ENCODE assay signal across 25 cellular contexts in genomic region chr6:12791371-12791770, GRCh38.
DNase-seq lines count a peak whose midpoint lies in the region; ATAC-seq, FAIRE-seq and TF ChIP-seq lines count a peak whose summit lies in the region.
"Had no signal": no experiment of that assay in that cellular context is flagged by ENCODE, and none has a peak within 500 bp of the region (broad histone marks: within the 10 kb centered on the region; RNA-seq: fewer than 3 reads in every experiment).

No MANE protein-coding gene starts in this region.

- no peak for FAIRE-seq in bronchial epithelial cell (lab: Jason Lieb, UNC)
- FAIRE-seq: GM19239, H54 had no signal

- ATAC-seq in GM18519 (IDR thresholded peaks at IDR 0.05; ENCODE audit: low FRiP score, unreplicated experiment) (no peak), GM18498 (IDR thresholded peaks at IDR 0.05; ENCODE audit: unreplicated experiment) (no peak)
- ATAC-seq: PC-3, SK-N-SH treated with all-trans-retinoic acid at 6 μM for 48 hours had no signal

- no peaks in the 10 kb centered on the region for H3K36me3 ChIP-seq in bronchial epithelial cell (ENCODE audit: control insufficient read depth, insufficient read depth, low read length)
- H3K36me3 ChIP-seq: BLaER1 had no signal

- no peaks in the 10 kb centered on the region for H3K27me3 ChIP-seq in bronchial epithelial cell (ENCODE audit: control insufficient read depth, insufficient read depth, low read length)
- H3K27me3 ChIP-seq: BLaER1 had no signal

- H3K4me3 ChIP-seq in bronchial epithelial cell (ENCODE audit: low read depth, low read length), result no peak overlapping the region
- H3K4me3 ChIP-seq: BLaER1 had no signal

- no peak for TF ChIP-seq CTCF in bronchial epithelial cell (IDR thresholded peaks at IDR 0.05; ENCODE audit: insufficient read depth, low read length, severe bottlenecking)

- peak; percentile 40 for DNase-seq in AG08395 (ENCODE audit: low spot score)
- peak; percentile 61 for DNase-seq in EL
- DNase-seq in M059J (ENCODE audit: low read depth), result peak; percentile 26
- peak; percentile 75 for DNase-seq in bronchial epithelial cell (ENCODE audit: low read depth)
- no peak for DNase-seq in activated gamma-delta T cell treated with Interleukin-2 at 50 U/mL for 16 hours
- DNase-seq in activated CD4-positive, CD25-positive, alpha-beta regulatory T cell (lab: John Stamatoyannopoulos, UW), result no peak
- DNase-seq: 8988T; CD4-positive, alpha-beta memory T cell; DMS153; HFFc6; Karpas-422; MM.1S; NCI-H1092; NCI-H2227 treated with DMSO at 0.1 percent for 48 hours; NCI-H524 treated with DMSO at 0.1 percent for 48 hours; PC-3; RPMI8226; SIG-M5; T-helper 1 cell had no signal

Comparison
In these comparisons a context has a peak if more than half of its experiments do, and no peak if none do; other contexts are left out.
1. DNase-seq: peak in AG08395 (single experiment), EL (single experiment), M059J (single experiment) and bronchial epithelial cell (single experiment); none in activated gamma-delta T cell treated with Interleukin-2 at 50 U/mL for 16 hours (single experiment) and activated CD4-positive, CD25-positive, alpha-beta regulatory T cell (0 of 4).